In the genomic region with DNA sequence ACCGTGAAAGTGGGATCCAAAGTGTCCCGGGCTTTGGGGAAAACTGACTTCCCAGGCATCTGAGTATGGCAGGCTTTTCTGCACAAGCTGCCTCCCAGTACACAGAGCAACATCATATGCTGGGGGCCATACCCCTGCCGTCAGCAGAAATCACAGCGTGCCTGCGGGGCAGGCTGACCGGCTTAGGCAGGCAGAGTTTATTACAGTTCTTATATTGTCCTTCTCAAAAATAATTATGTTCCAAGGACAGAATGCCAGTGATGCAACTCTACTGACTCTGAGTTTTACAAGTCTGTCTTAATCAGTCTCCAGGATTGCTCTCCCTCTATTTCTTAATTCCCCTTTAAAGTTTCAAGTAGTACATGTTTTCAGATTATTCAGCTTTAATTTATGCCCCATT, we compare ENCODE assay signal across 12 cellular contexts. TPM values are rescaled to one million over a fixed set of nuclear protein-coding genes. Genes with fewer than 3 reads are reported as not detected.
DNase-seq lines count a peak whose midpoint lies in the region; ATAC-seq and TF ChIP-seq lines count a peak whose summit lies in the region.
"Had no signal": no experiment of that assay in that cellular context is flagged by ENCODE, and none has a peak within 500 bp of the region (broad histone marks: within the 10 kb centered on the region; RNA-seq: fewer than 3 reads in every experiment).

No MANE protein-coding gene starts in this region.

- H3K27ac ChIP-seq in esophagus muscularis mucosa (replicated peaks in 1 of 4) = no peak overlapping the region
- H3K27ac ChIP-seq in SJCRH30 = no peak overlapping the region

- TF ChIP-seq EP300 in esophagus muscularis mucosa (IDR thresholded peaks at IDR 0.05) = no peak

- H3K27ac Mint-ChIP-seq in T-cell = peak overlapping the region; percentile 79 to 80
- H3K27ac Mint-ChIP-seq: progenitor cell of endocrine pancreas had no signal

- no peaks in the 10 kb centered on the region for H3K27me3 Mint-ChIP-seq in activated T-cell treated with anti-CD3 and anti-CD28 coated beads, Interleukin-2, amount 50 U/mL, for 4 hours (ENCODE audit: low read depth)
- no peaks in the 10 kb centered on the region for H3K27me3 Mint-ChIP-seq in T-cell
- H3K27me3 Mint-ChIP-seq: progenitor cell of endocrine pancreas had no signal

- no peak for TF ChIP-seq CTCF in fibroblast of mammary gland (conservative IDR thresholded peaks at IDR 0.05; ENCODE audit: control insufficient read depth, insufficient read depth, low read depth, low read length)
- TF ChIP-seq CTCF in esophagus muscularis mucosa (IDR thresholded peaks at IDR 0.05) = no peak

- intact Hi-C loops in esophagus muscularis mucosa (cut with DNase I) = no loop called here

- POLR2A ChIA-PET in T-cell (lab: Charles Lee) = no interaction called here

- peaks cover 45% of the 10 kb centered on the region for H3K4me1 Mint-ChIP-seq in activated T-cell treated with anti-CD3 and anti-CD28 coated beads, Interleukin-2, amount 50 U/mL, for 4 hours (ENCODE audit: low read depth)
- peaks cover 30 to 36% (median 36%) of the 10 kb centered on the region in 3 donors for H3K4me1 Mint-ChIP-seq in T-cell

- no peaks in the 10 kb centered on the region for H3K9me3 ChIP-seq in skeletal muscle satellite cell (replicated peaks; ENCODE audit: low read length)
- no peaks in the 10 kb centered on the region for H3K9me3 ChIP-seq in esophagus muscularis mucosa
- no peaks in the 10 kb centered on the region for H3K9me3 ChIP-seq in SJCRH30 (replicated peaks)

- H3K4me2 ChIP-seq in skeletal muscle satellite cell (ENCODE audit: low read length) = peak overlapping the region; percentile 47

- peak overlapping the region; percentile 43 for H3K4me3 Mint-ChIP-seq in activated T-cell treated with anti-CD3 and anti-CD28 coated beads, Interleukin-2, amount 50 U/mL, for 4 hours
- H3K4me3 Mint-ChIP-seq in T-cell = no peak overlapping the region

- H3K4me3 ChIP-seq in fibroblast of mammary gland (ENCODE audit: control insufficient read depth, low read depth, low read length) = no peak overlapping the region
- H3K4me3 ChIP-seq in skeletal muscle satellite cell (ENCODE audit: low read length) = no peak overlapping the region
- no peak overlapping the region for H3K4me3 ChIP-seq in esophagus muscularis mucosa
- no peak overlapping the region for H3K4me3 ChIP-seq in SJCRH30

- peaks cover 21% of the 10 kb centered on the region for H3K4me1 ChIP-seq in skeletal muscle satellite cell (ENCODE audit: control insufficient read depth, insufficient read depth, low read length)
- H3K4me1 ChIP-seq in esophagus muscularis mucosa = peaks cover 0 to 15% (median 8%) of the 10 kb centered on the region in 4 donors
- peaks cover under 1% of the 10 kb centered on the region; the same call in 1 of the 2 replicates for H3K4me1 ChIP-seq in SJCRH30

- CTCF ChIA-PET in T-cell (lab: Charles Lee) = no interaction called here

- H3K36me3 ChIP-seq in skeletal muscle satellite cell (ENCODE audit: insufficient read depth, low read length) (no peaks in the 10 kb centered on the region), esophagus muscularis mucosa (no peaks in the 10 kb centered on the region), SJCRH30 (no peaks in the 10 kb centered on the region)

- DNase-seq in activated T-cell treated with anti-CD3 and anti-CD28 coated beads, Interleukin-2, amount 50 U/mL, for 4 hours = no peak
- DNase-seq in activated T-cell treated with anti-CD3 and anti-CD28 coated beads, Interleukin-2, amount 50 U/mL, for 48 hours = no peak
- DNase-seq in T-cell (no peak), fibroblast of mammary gland (ENCODE audit: low read depth) (peak; percentile 72), RKO (ENCODE audit: low spot score) (no peak), esophagus muscularis mucosa (ENCODE audit: extremely low spot score) (no peak), SJCRH30 (no peak)
- DNase-seq: AML-193; effector CD4-positive, alpha-beta T cell; NCI-H2081 treated with DMSO at 0.1 percent for 48 hours had no signal

- peak overlapping the region; percentile 48 for H3K9ac ChIP-seq in skeletal muscle satellite cell (ENCODE audit: low read depth, low read length)

- no peaks in the 10 kb centered on the region for H3K27me3 ChIP-seq in skeletal muscle satellite cell (ENCODE audit: control insufficient read depth, insufficient read depth, low read length)
- H3K27me3 ChIP-seq in esophagus muscularis mucosa = no peaks in the 10 kb centered on the region
- no peaks in the 10 kb centered on the region for H3K27me3 ChIP-seq in SJCRH30

- 55% methylated on average over 6 of the region's 6 CpGs for WGBS in esophagus muscularis mucosa

- TF ChIP-seq POLR2A in esophagus muscularis mucosa (IDR thresholded peaks at IDR 0.05; ENCODE audit: low read depth) = no peak

- no peaks in the 10 kb centered on the region for H3K36me3 Mint-ChIP-seq in activated T-cell treated with anti-CD3 and anti-CD28 coated beads, Interleukin-2, amount 50 U/mL, for 4 hours (ENCODE audit: insufficient read depth)
- H3K36me3 Mint-ChIP-seq in T-cell = no peaks in the 10 kb centered on the region

- no peak for ATAC-seq in activated T-cell treated with anti-CD3 and anti-CD28 coated beads, Interleukin-2, amount 50 U/mL, for 4 hours
- ATAC-seq in T-cell (replicated peaks in 1 of 4) = no peak

- H3K9me3 Mint-ChIP-seq in activated T-cell treated with anti-CD3 and anti-CD28 coated beads, Interleukin-2, amount 50 U/mL, for 4 hours = no peaks in the 10 kb centered on the region
- no peaks in the 10 kb centered on the region for H3K9me3 Mint-ChIP-seq in T-cell

RNA-seq across cellular contexts. Expression of a gene that starts 37.0 kb away (rescaled TPM):
- total RNA-seq in activated T-cell treated with anti-CD3 and anti-CD28 coated beads, Interleukin-2, amount 50 U/mL, for 4 hours = 100 to 1,000 TPM in 1 of 3 donors, 10 to 100 TPM in 2; 35.0 to 109 (median 42.8) TPM
- under 1 TPM in 2 of 5 donors, not detected in 3; 0.20 to 0.70 TPM for total RNA-seq in T-cell
- total RNA-seq in skeletal muscle satellite cell (2012; rRNA removed) = not detected in 2 replicates
- total RNA-seq in esophagus muscularis mucosa = not detected
- total RNA-seq in SJCRH30 (2014; rRNA removed; shearing (Covaris generic)) = not detected in 2 replicates
- total RNA-seq: progenitor cell of endocrine pancreas had no signal

Comparison
In these comparisons a context has a peak if more than half of its experiments do, and no peak if none do; other contexts are left out.
1. RNA of a gene that starts 37.0 kb away (total RNA-seq): 35.0 to 109 TPM in activated T-cell treated with anti-CD3 and anti-CD28 coated beads, Interleukin-2, amount 50 U/mL, for 4 hours; 0.20 to 0.70 TPM in T-cell, not detected in esophagus muscularis mucosa and not detected in SJCRH30; every median in the first group is over 10 times any median in the second.